In genomic region chr1:244735854-244736561, GRCh38 we compare ENCODE assay signal across 23 cellular contexts.
DNase-seq lines count a peak whose midpoint lies in the region; ATAC-seq, FAIRE-seq and TF ChIP-seq lines count a peak whose summit lies in the region.
"Had no signal": no experiment of that assay in that cellular context is flagged by ENCODE, and none has a peak within 500 bp of the region (broad histone marks: within the 10 kb centered on the region; RNA-seq: fewer than 3 reads in every experiment).

No MANE protein-coding gene starts in this region.

- no peak overlapping the region for H3K9ac ChIP-seq in H9 (ENCODE audit: extremely low read depth, insufficient read length, low read length)
- no peak overlapping the region for H3K9ac ChIP-seq in endothelial cell of umbilical vein (replicated peaks; ENCODE audit: extremely low read depth, insufficient read depth, low read length)

- peak; percentile 38 for FAIRE-seq in endothelial cell of umbilical vein (lab: Jason Lieb, UNC)

- CTCF ChIA-PET in endothelial cell of umbilical vein (lab: Charles Lee): no interaction called here

- no peaks in the 10 kb centered on the region for H3K36me3 ChIP-seq in endothelial cell of umbilical vein (ENCODE audit: control insufficient read depth in 2 of 2, extremely low read depth in 1 of 2, insufficient read depth in 2 of 2, low read length in 2 of 2)
- H3K36me3 ChIP-seq: BE2C, prostate gland, SJCRH30 had no signal

- H3K79me2 ChIP-seq in H9 (ENCODE audit: insufficient read depth, low read length): no peaks in the 10 kb centered on the region
- H3K79me2 ChIP-seq in endothelial cell of umbilical vein (ENCODE audit: control insufficient read depth, insufficient read depth, low read length): no peaks in the 10 kb centered on the region
- H3K79me2 ChIP-seq: hepatocyte had no signal

- H3K9me3 Mint-ChIP-seq in H9: peaks cover 2 to 10% of the 10 kb centered on the region in 2 experiments; a peak in 3 of 5 replicates
- peaks cover 5 to 8% of the 10 kb centered on the region in 2 donors for H3K9me3 Mint-ChIP-seq in stimulated activated naive B cell treated with anti-CD40 and anti-IgM and Interleukin-4, amounts not matched to agents 10 μg/mL and 1 μg/mL and 100 μg/mL, for 72 hours

- H4K5ac ChIP-seq in H9 (ENCODE audit: insufficient read length, low read depth, low read length): no peak overlapping the region

- no CpG with 5 or more reads among the region's 10 CpGs for WGBS in H9 (ENCODE audit: extremely low coverage, insufficient read length, low lambda C conversion rate)

- peaks cover 9% of the 10 kb centered on the region for H3K27me3 Mint-ChIP-seq in H9 (ENCODE audit: low read depth)
- peaks cover 0 to 5% of the 10 kb centered on the region in 2 donors for H3K27me3 Mint-ChIP-seq in stimulated activated naive B cell treated with anti-CD40 and anti-IgM and Interleukin-4, amounts not matched to agents 10 μg/mL and 1 μg/mL and 100 μg/mL, for 72 hours

- H3K4me1 Mint-ChIP-seq in H9: peaks cover 26 to 29% of the 10 kb centered on the region in 2 experiments
- peaks cover 10 to 24% of the 10 kb centered on the region in 2 donors for H3K4me1 Mint-ChIP-seq in stimulated activated naive B cell treated with anti-CD40 and anti-IgM and Interleukin-4, amounts not matched to agents 10 μg/mL and 1 μg/mL and 100 μg/mL, for 72 hours

- no peak overlapping the region for H3K4me3 ChIP-seq in endothelial cell of umbilical vein (replicated peaks in 1 of 3; ENCODE audit: insufficient read depth in 1 of 3, low read depth in 1 of 3, low read length in 3 of 3)
- H3K4me3 ChIP-seq: hepatocyte, prostate gland, SJCRH30, skin epidermis had no signal

- no peak overlapping the region for H3K23ac ChIP-seq in H9 (ENCODE audit: insufficient read length, low read depth, low read length)

- H2AFZ ChIP-seq in H9 (ENCODE audit: low read length): no peak overlapping the region
- peak overlapping the region; percentile 49 for H2AFZ ChIP-seq in endothelial cell of umbilical vein (ENCODE audit: low read depth, low read length)
- H2AFZ ChIP-seq: hepatocyte had no signal

- H2BK15ac ChIP-seq in H9 (ENCODE audit: low read depth, low read length): no peak overlapping the region

- H3K9me3 ChIP-seq in H9 (ENCODE audit: control insufficient read depth, low read depth, low read length) (no peaks in the 10 kb centered on the region), endothelial cell of umbilical vein (replicated peaks; ENCODE audit: control insufficient read depth, insufficient read depth, low read length) (no peaks in the 10 kb centered on the region)
- H3K9me3 ChIP-seq: BE2C, prostate gland, SJCRH30 had no signal

- H3K4me2 ChIP-seq in H9 (ENCODE audit: insufficient read depth, insufficient read length, low read length) (no peak overlapping the region), endothelial cell of umbilical vein (ENCODE audit: insufficient read depth, low read length) (no peak overlapping the region)
- H3K4me2 ChIP-seq: hepatocyte had no signal

- no peaks in the 10 kb centered on the region for H3K4me1 ChIP-seq in H9 (ENCODE audit: insufficient read depth, low read length)
- H3K4me1 ChIP-seq in endothelial cell of umbilical vein (ENCODE audit: control insufficient read depth, extremely low read depth, insufficient read depth, low read length): no peaks in the 10 kb centered on the region
- H3K4me1 ChIP-seq: BE2C, prostate gland, SJCRH30 had no signal

- H3K18ac ChIP-seq in H9 (ENCODE audit: insufficient read length, low read depth, low read length): no peak overlapping the region

- peak overlapping the region; percentile 57 to 97 (median 87) for H3K27ac Mint-ChIP-seq in H9
- H3K27ac Mint-ChIP-seq in stimulated activated naive B cell treated with anti-CD40 and anti-IgM and Interleukin-4, amounts not matched to agents 10 μg/mL and 1 μg/mL and 100 μg/mL, for 72 hours: peak overlapping the region; percentile 92
- H3K27ac Mint-ChIP-seq: nephron progenitor cell had no signal

- no peak overlapping the region for H3K4ac ChIP-seq in H9 (ENCODE audit: low read depth, low read length)

- H3K79me1 ChIP-seq in H9 (ENCODE audit: insufficient read depth, low read depth, low read length, poor library complexity, severe bottlenecking): no peaks in the 10 kb centered on the region

- no peak overlapping the region for H2BK12ac ChIP-seq in H9 (ENCODE audit: insufficient read length, low read depth, low read length)

- no peak overlapping the region for H4K91ac ChIP-seq in H9 (ENCODE audit: insufficient read length, low read depth, low read length)

- no peaks in the 10 kb centered on the region for H4K20me1 ChIP-seq in H9 (ENCODE audit: control insufficient read depth, insufficient read depth, insufficient read length)
- H4K20me1 ChIP-seq in endothelial cell of umbilical vein (replicated peaks; ENCODE audit: control insufficient read depth, extremely low read depth, insufficient read depth, low read length): no peaks in the 10 kb centered on the region

- DNase-seq in H9 (peak; percentile 56), RPMI7951 (ENCODE audit: low read depth) (peak; percentile 29), endothelial cell of umbilical vein (ENCODE audit: low read depth, low spot score) (no peak), NCI-H2029 (lab: John Stamatoyannopoulos, UW) (no peak), NCI-H446 (lab: John Stamatoyannopoulos, UW) (no peak)
- no peak for DNase-seq in stimulated activated naive B cell treated with anti-CD40 and anti-IgM and Interleukin-4, amounts not matched to agents 10 μg/mL and 1 μg/mL and 100 μg/mL, for 72 hours
- DNase-seq: activated CD4-positive, CD25-positive, alpha-beta regulatory T cell treated with anti-CD3 and anti-CD28 coated beads, Interleukin-2, amount 50 U/mL, for 72 hours; activated effector memory CD4-positive, alpha-beta T cell treated with Interleukin-2 at 50 U/mL for 16 hours; BE2C; cerebellar nuclear complex; effector memory CD4-positive, alpha-beta T cell; KG1; NCI-H1092; NCI-H524; nephron progenitor cell; SJCRH30; stimulated activated CD4-positive, alpha-beta T cell treated with anti-CD3 and anti-CD28 coated beads, Interleukin-4, amount 100 ng/mL, for 1 hour; substantia nigra had no signal

- intact Hi-C loops in endothelial cell of umbilical vein (cut with micrococcal nuclease): no loop called here

- ATAC-seq in stimulated activated naive B cell treated with anti-CD40 and anti-IgM and Interleukin-4, amounts not matched to agents 10 μg/mL and 1 μg/mL and 100 μg/mL, for 72 hours (replicated peaks): peak in 1 of 2 donors; percentile 14
- ATAC-seq in HG03039 (IDR thresholded peaks at IDR 0.05; ENCODE audit: unreplicated experiment): no peak

- no peak overlapping the region for H2BK120ac ChIP-seq in H9 (ENCODE audit: low read depth, low read length, poor library complexity, severe bottlenecking)

- H3K27ac ChIP-seq in H9 (ENCODE audit: insufficient read length, low read depth, low read length) (peak overlapping the region; percentile 22), endothelial cell of umbilical vein (ENCODE audit: insufficient read depth, low read depth, low read length) (no peak overlapping the region)
- H3K27ac ChIP-seq: hepatocyte, HL-60, prostate gland, SJCRH30, skin epidermis had no signal

- H3K56ac ChIP-seq in H9 (ENCODE audit: insufficient read length, low read depth, low read length): no peak overlapping the region

- H3K23me2 ChIP-seq in H9 (ENCODE audit: insufficient read length, low read depth, low read length, poor library complexity, severe bottlenecking): no peaks in the 10 kb centered on the region

- no peak overlapping the region for H2BK20ac ChIP-seq in H9 (ENCODE audit: low read depth, low read length, poor library complexity, severe bottlenecking)

- POLR2A ChIA-PET in endothelial cell of umbilical vein (lab: Charles Lee): no interaction called here

- H3K4me3 Mint-ChIP-seq in H9: no peak overlapping the region; a peak in 1 of 5 replicates
- no peak overlapping the region for H3K4me3 Mint-ChIP-seq in stimulated activated naive B cell treated with anti-CD40 and anti-IgM and Interleukin-4, amounts not matched to agents 10 μg/mL and 1 μg/mL and 100 μg/mL, for 72 hours
- H3K4me3 Mint-ChIP-seq: nephron progenitor cell had no signal

- no peak for TF ChIP-seq POLR2A in endothelial cell of umbilical vein (IDR thresholded peaks at IDR 0.05; ENCODE audit: low read depth, low read length)

- H4K8ac ChIP-seq in H9 (replicated peaks; ENCODE audit: insufficient read length, low read depth, low read length): no peak overlapping the region

- H3K9me1 ChIP-seq in endothelial cell of umbilical vein (replicated peaks; ENCODE audit: control insufficient read depth, extremely low read depth, insufficient read depth, low read length): no peaks in the 10 kb centered on the region

- no peak overlapping the region for H3K14ac ChIP-seq in H9 (ENCODE audit: insufficient read depth, low read length)

- BruUV-seq in endothelial cell of umbilical vein (replicated peaks; lab: Mats Ljungman, UMichigan): no TSS peak

- dilution Hi-C loops in endothelial cell of umbilical vein (cut with MboI; ENCODE audit: extremely low pct_ligation_motif_present, low sequenced_read_pairs): no loop called here

- H2BK5ac ChIP-seq in H9 (ENCODE audit: insufficient read length, low read length): no peak overlapping the region

- TF ChIP-seq CTCF in H9 (conservative IDR thresholded peaks at IDR 0.05) (no peak), endothelial cell of umbilical vein (IDR thresholded peaks at IDR 0.05; ENCODE audit: extremely low read depth in 1 of 2, insufficient read depth in 1 of 2, low read depth in 1 of 2, low read length in 2 of 2) (no peak)

- H2AK5ac ChIP-seq in H9 (ENCODE audit: insufficient read length, low read length): no peak overlapping the region

- H3T11ph ChIP-seq in H9 (ENCODE audit: low read length): no peak overlapping the region

- no peaks in the 10 kb centered on the region for H3K27me3 ChIP-seq in H9 (ENCODE audit: insufficient read depth, low read length)
- no peaks in the 10 kb centered on the region for H3K27me3 ChIP-seq in endothelial cell of umbilical vein (ENCODE audit: control insufficient read depth in 2 of 2, insufficient read depth in 2 of 2, low read length in 2 of 2)
- H3K27me3 ChIP-seq: BE2C, hepatocyte, SJCRH30 had no signal

- H3K36me3 Mint-ChIP-seq in H9 (ENCODE audit: insufficient read depth in 1 of 3, low read depth in 3 of 3): peaks cover 3 to 21% (median 5%) of the 10 kb centered on the region in 3 experiments; a peak in 4 of 7 replicates
- H3K36me3 Mint-ChIP-seq in stimulated activated naive B cell treated with anti-CD40 and anti-IgM and Interleukin-4, amounts not matched to agents 10 μg/mL and 1 μg/mL and 100 μg/mL, for 72 hours: peaks cover 6 to 11% of the 10 kb centered on the region in 2 donors

TF ChIP-seq in endothelial cell of umbilical vein, 7 proteins besides CTCF, POLR2A, EP300 and RAD21 (continues in another document):
- no peak for TF ChIP-seq GATA2 (IDR thresholded peaks at IDR 0.05; ENCODE audit: insufficient read depth, insufficient read length, low read depth, low read length)
- no peak for TF ChIP-seq MYC (IDR thresholded peaks at IDR 0.05; ENCODE audit: low read depth, low read length)
- TF ChIP-seq JUN (IDR thresholded peaks at IDR 0.05; ENCODE audit: borderline replicate concordance, insufficient read depth, insufficient read length, low read depth): no peak
- TF ChIP-seq MAX (IDR thresholded peaks at IDR 0.05; ENCODE audit: insufficient read depth, insufficient read length): no peak

Comparison
In these comparisons a context has a peak if more than half of its experiments do, and no peak if none do; other contexts are left out.
1. DNase-seq: peak in H9 (single experiment) and RPMI7951 (single experiment); none in endothelial cell of umbilical vein (single experiment), stimulated activated naive B cell treated with anti-CD40 and anti-IgM and Interleukin-4, amounts not matched to agents 10 μg/mL and 1 μg/mL and 100 μg/mL, for 72 hours (single experiment), NCI-H2029 (single experiment) and NCI-H446 (0 of 2).